In genomic region chr2:162582357-162582798, GRCh38 we compare ENCODE assay signal across 1 cellular context.
A peak's percentile ranks its signal among the peaks of the same experiment; 100 is the strongest.
TF ChIP-seq lines count a peak whose summit lies in the region.

No MANE protein-coding gene starts in this region.

TF ChIP-seq in HepG2, 621 proteins besides CTCF, POLR2A, EP300 and RAD21 (continued from another document and continues in another):
- TF ChIP-seq AHR (CRISPR knock-in tag; IDR thresholded peaks at IDR 0.05) (peak; percentile 92; the same call in 1 of the 2 replicates), FOSL1 (CRISPR knock-in tag; IDR thresholded peaks at IDR 0.05; ENCODE audit: borderline replicate concordance) (peak; percentile 99), ZNF841 (CRISPR knock-in tag; IDR thresholded peaks at IDR 0.05; ENCODE audit: borderline replicate concordance) (no peak; the same call in 1 of the 2 replicates), GTF2F1 (IDR thresholded peaks at IDR 0.05; ENCODE audit: low read length) (no peak), HMGA1 (CRISPR knock-in tag; conservative IDR thresholded peaks at IDR 0.05) (no peak), KLF11 (CRISPR knock-in tag; IDR thresholded peaks at IDR 0.05) (peak; percentile 93), CEBPG (CRISPR knock-in tag; IDR thresholded peaks at IDR 0.05) (peak; percentile 89), FIP1L1 (IDR thresholded peaks at IDR 0.05; ENCODE audit: borderline replicate concordance, insufficient read depth, low read depth, low read length) (no peak), CAMTA2 (CRISPR knock-in tag; IDR thresholded peaks at IDR 0.05; ENCODE audit: borderline replicate concordance) (no peak), ZGPAT (CRISPR knock-in tag; IDR thresholded peaks at IDR 0.05) (peak; percentile 100), ZNF563 (CRISPR knock-in tag; IDR thresholded peaks at IDR 0.05) (no peak), ZBTB21 (CRISPR knock-in tag; IDR thresholded peaks at IDR 0.05) (peak; percentile 77), DDIT3 (CRISPR knock-in tag; IDR thresholded peaks at IDR 0.05) (no peak; the same call in 1 of the 2 replicates), ZNF468 (CRISPR knock-in tag; IDR thresholded peaks at IDR 0.05) (no peak), ZNF282 (IDR thresholded peaks at IDR 0.05; ENCODE audit: partially characterized antibody) (no peak), ZHX1 (CRISPR knock-in tag; IDR thresholded peaks at IDR 0.05; ENCODE audit: low read depth) (peak; percentile 91; the same call in 1 of the 2 replicates), GLMP (CRISPR knock-in tag; IDR thresholded peaks at IDR 0.05; ENCODE audit: borderline replicate concordance) (no peak), ZNF136 (CRISPR knock-in tag; IDR thresholded peaks at IDR 0.05; ENCODE audit: low read depth) (peak; percentile 81; the same call in 1 of the 2 replicates), ZNF737 (CRISPR knock-in tag; IDR thresholded peaks at IDR 0.05; ENCODE audit: borderline replicate concordance) (no peak), RBM22 (optimal IDR thresholded peaks at IDR 0.05; ENCODE audit: low read length) (no peak), ARID3A (IDR thresholded peaks at IDR 0.05; ENCODE audit: low read depth, low read length) (peak; percentile 95), CBX5 (CRISPR knock-in tag; IDR thresholded peaks at IDR 0.05; ENCODE audit: borderline replicate concordance) (peak; percentile 100), MAF1 (CRISPR knock-in tag; IDR thresholded peaks at IDR 0.05; ENCODE audit: borderline replicate concordance) (no peak), U2AF1 (optimal IDR thresholded peaks at IDR 0.05; ENCODE audit: low read depth, low read length) (no peak), PHF8 (CRISPR knock-in tag; IDR thresholded peaks at IDR 0.05) (peak; percentile 66), ZNF879 (CRISPR knock-in tag; IDR thresholded peaks at IDR 0.05) (no peak), AGO1 (IDR thresholded peaks at IDR 0.05; ENCODE audit: low read depth, low read length, poor library complexity, severe bottlenecking) (no peak), JARID2 (CRISPR knock-in tag; IDR thresholded peaks at IDR 0.05; ENCODE audit: insufficient replicate concordance) (peak; percentile 85), ZNF792 (CRISPR knock-in tag; IDR thresholded peaks at IDR 0.05) (peak; percentile 94), SOX5 (CRISPR knock-in tag; IDR thresholded peaks at IDR 0.05; ENCODE audit: borderline replicate concordance) (peak; percentile 100), JUN (CRISPR knock-in tag; IDR thresholded peaks at IDR 0.05) (peak; percentile 96), ZSCAN22 (CRISPR knock-in tag; IDR thresholded peaks at IDR 0.05) (no peak), ZNF350 (CRISPR knock-in tag; IDR thresholded peaks at IDR 0.05; ENCODE audit: borderline replicate concordance, low read depth) (peak; percentile 99), NFIB (CRISPR knock-in tag; IDR thresholded peaks at IDR 0.05; ENCODE audit: borderline replicate concordance) (no peak), NKX3-1 (CRISPR knock-in tag; IDR thresholded peaks at IDR 0.05) (peak; percentile 87; the same call in 1 of the 2 replicates), ZNF788 (CRISPR knock-in tag; IDR thresholded peaks at IDR 0.05; ENCODE audit: borderline replicate concordance) (peak; percentile 98; the same call in 1 of the 2 replicates), RNF2 (conservative IDR thresholded peaks at IDR 0.05; ENCODE audit: low read depth) (0 out of 2 replicates have a peak, but pooled peaks have one; percentile 40), ZNF746 (CRISPR knock-in tag; IDR thresholded peaks at IDR 0.05) (peak; percentile 86; the same call in 1 of the 2 replicates), FLYWCH1 (CRISPR knock-in tag; IDR thresholded peaks at IDR 0.05) (no peak; the same call in 1 of the 2 replicates), ZNF230 (CRISPR knock-in tag; IDR thresholded peaks at IDR 0.05) (no peak), EHMT2 (IDR thresholded peaks at IDR 0.05; ENCODE audit: borderline replicate concordance, low read depth, low read length) (peak; percentile 91; the same call in 1 of the 2 replicates), ZNF672 (CRISPR knock-in tag; IDR thresholded peaks at IDR 0.05) (no peak), ZNF530 (CRISPR knock-in tag; IDR thresholded peaks at IDR 0.05; ENCODE audit: low read depth) (no peak), FOXK2 (IDR thresholded peaks at IDR 0.05) (0 out of 2 replicates have a peak, but pooled peaks have one; percentile 17), SMAD9 (CRISPR knock-in tag; IDR thresholded peaks at IDR 0.05) (no peak), ZNF224 (CRISPR knock-in tag; IDR thresholded peaks at IDR 0.05) (no peak), ZNF501 (CRISPR knock-in tag; IDR thresholded peaks at IDR 0.05) (peak; percentile 96), ZNF614 (CRISPR knock-in tag; IDR thresholded peaks at IDR 0.05; ENCODE audit: borderline replicate concordance) (peak; percentile 99), MLX (CRISPR knock-in tag; IDR thresholded peaks at IDR 0.05) (peak; percentile 98), CENPT (CRISPR knock-in tag; IDR thresholded peaks at IDR 0.05; ENCODE audit: low read depth) (no peak), ISL2 (CRISPR knock-in tag; IDR thresholded peaks at IDR 0.05) (peak; percentile 99)
- TF ChIP-seq, protein P1, sequence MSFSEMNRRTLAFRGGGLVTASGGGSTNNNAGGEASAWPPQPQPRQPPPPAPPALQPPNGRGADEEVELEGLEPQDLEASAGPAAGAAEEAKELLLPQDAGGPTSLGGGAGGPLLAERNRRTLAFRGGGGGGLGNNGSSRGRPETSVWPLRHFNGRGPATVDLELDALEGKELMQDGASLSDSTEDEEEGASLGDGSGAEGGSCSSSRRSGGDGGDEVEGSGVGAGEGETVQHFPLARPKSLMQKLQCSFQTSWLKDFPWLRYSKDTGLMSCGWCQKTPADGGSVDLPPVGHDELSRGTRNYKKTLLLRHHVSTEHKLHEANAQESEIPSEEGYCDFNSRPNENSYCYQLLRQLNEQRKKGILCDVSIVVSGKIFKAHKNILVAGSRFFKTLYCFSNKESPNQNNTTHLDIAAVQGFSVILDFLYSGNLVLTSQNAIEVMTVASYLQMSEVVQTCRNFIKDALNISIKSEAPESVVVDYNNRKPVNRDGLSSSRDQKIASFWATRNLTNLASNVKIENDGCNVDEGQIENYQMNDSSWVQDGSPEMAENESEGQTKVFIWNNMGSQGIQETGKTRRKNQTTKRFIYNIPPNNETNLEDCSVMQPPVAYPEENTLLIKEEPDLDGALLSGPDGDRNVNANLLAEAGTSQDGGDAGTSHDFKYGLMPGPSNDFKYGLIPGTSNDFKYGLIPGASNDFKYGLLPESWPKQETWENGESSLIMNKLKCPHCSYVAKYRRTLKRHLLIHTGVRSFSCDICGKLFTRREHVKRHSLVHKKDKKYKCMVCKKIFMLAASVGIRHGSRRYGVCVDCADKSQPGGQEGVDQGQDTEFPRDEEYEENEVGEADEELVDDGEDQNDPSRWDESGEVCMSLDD (CRISPR knock-in tag; IDR thresholded peaks at IDR 0.05; ENCODE audit: borderline replicate concordance), result no peak
- TF ChIP-seq, protein P2, sequence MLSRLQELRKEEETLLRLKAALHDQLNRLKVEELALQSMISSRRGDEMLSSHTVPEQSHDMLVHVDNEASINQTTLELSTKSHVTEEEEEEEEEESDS (CRISPR knock-in tag; IDR thresholded peaks at IDR 0.05; ENCODE audit: borderline replicate concordance), result no peak
- TF ChIP-seq, protein P3, sequence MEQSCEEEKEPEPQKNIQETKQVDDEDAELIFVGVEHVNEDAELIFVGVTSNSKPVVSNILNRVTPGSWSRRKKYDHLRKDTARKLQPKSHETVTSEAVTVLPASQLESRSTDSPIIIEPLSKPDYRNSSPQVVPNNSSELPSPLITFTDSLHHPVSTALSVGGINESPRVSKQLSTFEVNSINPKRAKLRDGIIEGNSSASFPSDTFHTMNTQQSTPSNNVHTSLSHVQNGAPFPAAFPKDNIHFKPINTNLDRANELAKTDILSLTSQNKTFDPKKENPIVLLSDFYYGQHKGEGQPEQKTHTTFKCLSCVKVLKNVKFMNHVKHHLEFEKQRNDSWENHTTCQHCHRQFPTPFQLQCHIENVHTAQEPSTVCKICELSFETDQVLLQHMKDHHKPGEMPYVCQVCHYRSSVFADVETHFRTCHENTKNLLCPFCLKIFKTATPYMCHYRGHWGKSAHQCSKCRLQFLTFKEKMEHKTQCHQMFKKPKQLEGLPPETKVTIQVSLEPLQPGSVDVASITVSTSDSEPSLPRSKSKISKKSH (CRISPR knock-in tag; IDR thresholded peaks at IDR 0.05; ENCODE audit: borderline replicate concordance), result no peak
- TF ChIP-seq, protein P4, sequence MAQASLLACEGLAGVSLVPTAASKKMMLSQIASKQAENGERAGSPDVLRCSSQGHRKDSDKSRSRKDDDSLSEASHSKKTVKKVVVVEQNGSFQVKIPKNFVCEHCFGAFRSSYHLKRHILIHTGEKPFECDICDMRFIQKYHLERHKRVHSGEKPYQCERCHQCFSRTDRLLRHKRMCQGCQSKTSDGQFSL (CRISPR knock-in tag; IDR thresholded peaks at IDR 0.05), result no peak
- TF ChIP-seq, protein P5, sequence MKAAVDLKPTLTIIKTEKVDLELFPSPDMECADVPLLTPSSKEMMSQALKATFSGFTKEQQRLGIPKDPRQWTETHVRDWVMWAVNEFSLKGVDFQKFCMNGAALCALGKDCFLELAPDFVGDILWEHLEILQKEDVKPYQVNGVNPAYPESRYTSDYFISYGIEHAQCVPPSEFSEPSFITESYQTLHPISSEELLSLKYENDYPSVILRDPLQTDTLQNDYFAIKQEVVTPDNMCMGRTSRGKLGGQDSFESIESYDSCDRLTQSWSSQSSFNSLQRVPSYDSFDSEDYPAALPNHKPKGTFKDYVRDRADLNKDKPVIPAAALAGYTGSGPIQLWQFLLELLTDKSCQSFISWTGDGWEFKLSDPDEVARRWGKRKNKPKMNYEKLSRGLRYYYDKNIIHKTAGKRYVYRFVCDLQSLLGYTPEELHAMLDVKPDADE (CRISPR knock-in tag; IDR thresholded peaks at IDR 0.05), result no peak
- TF ChIP-seq, protein P6, sequence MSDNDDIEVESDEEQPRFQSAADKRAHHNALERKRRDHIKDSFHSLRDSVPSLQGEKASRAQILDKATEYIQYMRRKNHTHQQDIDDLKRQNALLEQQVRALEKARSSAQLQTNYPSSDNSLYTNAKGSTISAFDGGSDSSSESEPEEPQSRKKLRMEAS (IDR thresholded peaks at IDR 0.05), result peak; percentile 88
